ENCODE assay signal across 25 cellular contexts in the genomic region with DNA sequence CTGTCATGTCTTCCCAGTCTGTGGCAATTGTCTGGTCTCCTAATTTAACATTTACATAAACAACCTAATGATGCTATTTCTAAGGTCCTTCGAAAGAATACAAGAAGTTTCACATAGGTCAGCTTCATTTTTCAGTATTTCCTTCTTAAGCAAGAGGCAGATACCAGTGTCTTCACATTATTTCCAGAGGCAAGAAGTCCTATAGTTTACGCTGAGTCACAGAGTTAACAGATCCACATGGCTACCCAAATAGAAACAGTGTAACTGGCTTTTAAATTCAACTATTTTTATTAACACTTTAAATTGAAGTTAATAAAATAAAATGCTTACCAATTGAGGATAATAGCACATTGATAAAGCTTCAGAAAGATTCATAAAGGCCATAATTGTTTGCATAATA. TPM values are rescaled to one million over a fixed set of nuclear protein-coding genes. Genes with fewer than 3 reads are reported as not detected.
"Had no signal": no experiment of that assay in that cellular context is flagged by ENCODE, and none has a peak within 500 bp of the region (broad histone marks: within the 10 kb centered on the region; RNA-seq: fewer than 3 reads in every experiment).

No MANE protein-coding gene starts in this region.

- H3K27me3 ChIP-seq: esophagus muscularis mucosa, foreskin keratinocyte, ovary, tibial nerve had no signal

- FAIRE-seq: bronchial epithelial cell had no signal

- H3K36me3 ChIP-seq: esophagus muscularis mucosa, heart right ventricle, left ventricle myocardium inferior, ovary, prostate gland, tibial nerve had no signal

- H3K4me1 ChIP-seq: esophagus muscularis mucosa, heart right ventricle, left ventricle myocardium inferior, prostate gland, tibial nerve had no signal

- H3K4me3 Mint-ChIP-seq: activated B cell treated with CpG ODN at 0.5 μM for 24 hours; activated CD8-positive, alpha-beta memory T cell treated with anti-CD3 and anti-CD28 coated beads, Interleukin-2, amount 10 ng/mL, durations not matched to agents 7 days and 5 days; activated CD8-positive, alpha-beta T cell treated with anti-CD3 and anti-CD28 coated beads, Interleukin-2, amount 10 ng/mL, durations not matched to agents 7 days and 5 days; activated naive CD8-positive, alpha-beta T cell; activated T-cell treated with anti-CD3 and anti-CD28 coated beads, Interleukin-2, amount 50 U/mL, for 72 hours; central memory CD8-positive, alpha-beta T cell; dendritic cell treated with granulocyte-macrophage colony-stimulating factor and Interleukin-4, amounts not matched to agents 40 ng/mL and 50 ng/mL, for 4 days; nephron had no signal

- H3K36me3 Mint-ChIP-seq: activated CD8-positive, alpha-beta memory T cell treated with anti-CD3 and anti-CD28 coated beads, Interleukin-2, amount 10 ng/mL, durations not matched to agents 7 days and 5 days; activated naive CD8-positive, alpha-beta T cell had no signal

- ATAC-seq: activated CD8-positive, alpha-beta memory T cell treated with anti-CD3 and anti-CD28 coated beads, Interleukin-2, amount 10 ng/mL, durations not matched to agents 7 days and 5 days; activated CD8-positive, alpha-beta T cell treated with anti-CD3 and anti-CD28 coated beads, Interleukin-2, amount 10 ng/mL, durations not matched to agents 7 days and 5 days; activated T-cell treated with anti-CD3 and anti-CD28 coated beads, Interleukin-2, amount 50 U/mL, for 72 hours; foreskin keratinocyte; heart right ventricle had no signal

- H3K9me3 Mint-ChIP-seq: activated B cell treated with CpG ODN at 0.5 μM for 24 hours; activated T-cell treated with anti-CD3 and anti-CD28 coated beads, Interleukin-2, amount 50 U/mL, for 72 hours; central memory CD8-positive, alpha-beta T cell; dendritic cell treated with granulocyte-macrophage colony-stimulating factor and Interleukin-4, amounts not matched to agents 40 ng/mL and 50 ng/mL, for 4 days; nephron had no signal

- H3K27me3 Mint-ChIP-seq: activated B cell treated with CpG ODN at 0.5 μM for 24 hours; dendritic cell treated with granulocyte-macrophage colony-stimulating factor and Interleukin-4, amounts not matched to agents 40 ng/mL and 50 ng/mL, for 4 days had no signal

- H3K27ac ChIP-seq: esophagus muscularis mucosa, foreskin keratinocyte, heart right ventricle, left ventricle myocardium inferior, ovary, prostate gland, tibial nerve had no signal

- H3K4me3 ChIP-seq: esophagus muscularis mucosa, heart right ventricle, left ventricle myocardium inferior, lung, ovary, prostate gland, tibial nerve had no signal

- DNase-seq: activated B cell treated with CpG ODN at 0.5 μM for 24 hours; activated CD8-positive, alpha-beta memory T cell treated with anti-CD3 and anti-CD28 coated beads, Interleukin-2, amount 10 ng/mL, durations not matched to agents 7 days and 5 days; activated CD8-positive, alpha-beta T cell treated with anti-CD3 and anti-CD28 coated beads, Interleukin-2, amount 10 ng/mL, durations not matched to agents 7 days and 5 days; activated naive CD4-positive, alpha-beta T cell; activated T-cell treated with anti-CD3 and anti-CD28 coated beads for 4 hours; activated T-cell treated with anti-CD3 and anti-CD28 coated beads, Interleukin-2, amount 50 U/mL, for 72 hours; anterior cingulate cortex; foreskin keratinocyte; heart right ventricle; left ventricle myocardium inferior; ovary; stimulated activated naive CD4-positive, alpha-beta T cell; T-helper 2 cell had no signal

- H3K4me1 Mint-ChIP-seq: activated B cell treated with CpG ODN at 0.5 μM for 24 hours; activated CD8-positive, alpha-beta memory T cell treated with anti-CD3 and anti-CD28 coated beads, Interleukin-2, amount 10 ng/mL, durations not matched to agents 7 days and 5 days; central memory CD8-positive, alpha-beta T cell; nephron had no signal

- H3K9me3 ChIP-seq: esophagus muscularis mucosa, heart right ventricle, left ventricle myocardium inferior, ovary, prostate gland, tibial nerve had no signal

- H3K27ac Mint-ChIP-seq: activated B cell treated with CpG ODN at 0.5 μM for 24 hours; activated CD8-positive, alpha-beta memory T cell treated with anti-CD3 and anti-CD28 coated beads, Interleukin-2, amount 10 ng/mL, durations not matched to agents 7 days and 5 days; activated CD8-positive, alpha-beta T cell treated with anti-CD3 and anti-CD28 coated beads, Interleukin-2, amount 10 ng/mL, durations not matched to agents 7 days and 5 days; activated naive CD8-positive, alpha-beta T cell; activated T-cell treated with anti-CD3 and anti-CD28 coated beads, Interleukin-2, amount 50 U/mL, for 72 hours; dendritic cell treated with granulocyte-macrophage colony-stimulating factor and Interleukin-4, amounts not matched to agents 40 ng/mL and 50 ng/mL, for 4 days; nephron had no signal

RNA-seq across cellular contexts. Expression of a gene that starts 46.1 kb away (rescaled TPM):
- total RNA-seq: activated CD8-positive, alpha-beta T cell treated with anti-CD3 and anti-CD28 coated beads, Interleukin-2, amount 10 ng/mL, durations not matched to agents 7 days and 5 days; activated T-cell treated with anti-CD3 and anti-CD28 coated beads, Interleukin-2, amount 50 U/mL, for 72 hours; bronchial epithelial cell; esophagus muscularis mucosa; foreskin keratinocyte; glomerular endothelial cell; heart right ventricle; left ventricle myocardium inferior; mucosa of gallbladder had no signal
- polyA plus RNA-seq: foreskin keratinocyte, urinary bladder had no signal
